15 cellular contexts compared by ENCODE assay signal in the genomic region with DNA sequence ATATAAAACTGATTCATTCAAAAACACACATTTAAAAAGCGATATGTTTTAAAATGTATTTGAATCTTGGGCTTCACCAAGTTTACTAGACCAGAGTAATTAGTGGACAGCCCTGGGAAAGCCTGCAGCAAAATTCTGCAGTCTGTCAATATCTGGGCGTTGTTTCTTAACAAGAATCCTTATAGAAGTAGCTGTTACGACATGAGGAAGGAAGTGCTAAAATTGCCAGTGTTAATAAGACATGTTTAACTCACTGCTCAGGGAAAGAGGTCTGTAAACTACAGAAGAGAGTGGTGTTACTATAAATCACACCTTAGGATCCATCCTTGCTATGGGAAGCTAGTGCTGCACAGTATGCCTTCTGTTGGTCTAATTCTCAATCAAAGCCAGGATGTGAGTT.
DNase-seq lines count a peak whose midpoint lies in the region; FAIRE-seq and TF ChIP-seq lines count a peak whose summit lies in the region.
"Had no signal": no experiment of that assay in that cellular context is flagged by ENCODE, and none has a peak within 500 bp of the region (broad histone marks: within the 10 kb centered on the region; RNA-seq: fewer than 3 reads in every experiment).

No MANE protein-coding gene starts in this region.

- peaks cover 6% of the 10 kb centered on the region for H3K36me3 Mint-ChIP-seq in HFFc6 (ENCODE audit: low read depth)
- H3K36me3 Mint-ChIP-seq: T-cell had no signal

- peak; percentile 23 for FAIRE-seq in H54 (lab: Jason Lieb, UNC)
- FAIRE-seq: H1 had no signal

- H3K4me3 Mint-ChIP-seq in HFFc6, result no peak overlapping the region
- H3K4me3 Mint-ChIP-seq: T-cell had no signal

- H3K27me3 Mint-ChIP-seq in HFFc6 (ENCODE audit: insufficient read depth), result no peaks in the 10 kb centered on the region
- H3K27me3 Mint-ChIP-seq: T-cell had no signal

- DNase-seq in H54 (ENCODE audit: insufficient read length, low spot score) (no peak), NOMO-1 (lab: John Stamatoyannopoulos, UW; ENCODE audit: unreplicated experiment in 2 of 2) (peak; percentile 62 to 87), dermis blood vessel endothelial cell (peak; percentile 44), renal cortical epithelial cell (ENCODE audit: low read depth) (peak; percentile 50), HFFc6 (no peak), NCI-H446 (lab: John Stamatoyannopoulos, UW) (no peak)
- no peak for DNase-seq in activated CD4-positive, alpha-beta T cell treated with anti-CD3 and anti-CD28 coated beads for 1 hour
- DNase-seq: DMS 273 treated with DMSO at 0.1 percent for 48 hours, EL, NCI-H1105, NCI-H187, NCI-H446 treated with DMSO at 0.1 percent for 48 hours, NCI-H748 treated with DMSO at 0.1 percent for 48 hours, T-cell had no signal

- H3K4me1 Mint-ChIP-seq in HFFc6 (ENCODE audit: low read depth), result peaks cover 63% of the 10 kb centered on the region
- H3K4me1 Mint-ChIP-seq: T-cell had no signal

- TF ChIP-seq POLR2A in H54 (IDR thresholded peaks at IDR 0.05; ENCODE audit: low read depth, low read length), result no peak

- no peaks in the 10 kb centered on the region for H3K9me3 Mint-ChIP-seq in HFFc6

- no peak for TF ChIP-seq CTCF in HFFc6 (IDR thresholded peaks at IDR 0.05)

- H3K27ac Mint-ChIP-seq in HFFc6, result no peak overlapping the region; the same call in 1 of the 2 replicates
- H3K27ac Mint-ChIP-seq: T-cell had no signal

Comparison
In these comparisons a context has a peak if more than half of its experiments do, and no peak if none do; other contexts are left out.
1. DNase-seq: peak in NOMO-1 (2 of 2), dermis blood vessel endothelial cell (single experiment) and renal cortical epithelial cell (single experiment); none in H54 (single experiment), HFFc6 (single experiment), activated CD4-positive, alpha-beta T cell treated with anti-CD3 and anti-CD28 coated beads for 1 hour (single experiment) and NCI-H446 (0 of 2).